8 cellular contexts compared by ENCODE assay signal in the genomic region with DNA sequence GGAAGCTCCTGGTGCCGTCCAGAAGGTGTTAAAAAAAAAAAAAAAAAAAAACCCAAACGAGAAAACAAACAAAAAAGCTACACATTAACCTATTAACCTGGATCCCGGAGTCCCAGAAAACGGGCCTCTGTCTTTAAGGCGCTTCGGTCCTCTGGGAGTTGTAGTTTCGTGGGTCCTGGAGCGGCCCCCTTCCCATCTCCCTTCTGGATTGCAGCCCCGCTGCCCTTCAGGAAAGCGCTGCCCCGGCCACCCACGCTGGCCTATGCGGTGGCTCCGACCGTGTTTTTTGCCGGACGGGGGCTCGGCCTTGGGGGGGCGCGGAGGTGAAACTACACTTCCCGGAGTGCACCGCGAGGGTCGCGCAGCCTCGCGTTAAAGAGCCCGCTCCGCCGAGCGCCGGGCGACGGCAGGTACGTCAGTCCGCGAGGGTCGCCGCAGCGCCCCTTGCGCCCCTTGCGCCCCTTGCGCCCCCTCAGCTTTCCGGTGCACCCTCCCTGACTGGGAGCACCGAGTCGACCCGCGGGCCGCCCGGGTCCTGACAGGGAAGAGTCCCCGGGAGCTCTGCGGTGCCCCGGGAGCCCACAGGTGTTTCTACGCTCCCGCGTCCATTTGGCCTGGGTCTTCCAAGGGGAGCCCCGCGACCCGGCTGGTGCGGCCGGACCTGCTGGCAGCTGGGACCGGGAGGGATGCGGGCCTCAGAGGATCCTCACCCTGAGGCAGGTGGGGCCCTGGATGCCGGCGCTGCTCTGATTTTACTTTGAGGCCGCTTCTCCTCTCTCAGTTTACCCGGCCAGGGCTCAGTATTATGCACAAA. TPM values are rescaled to one million over a fixed set of nuclear protein-coding genes. Genes with fewer than 3 reads are reported as not detected.
A peak's percentile ranks its signal among the peaks of the same experiment; 100 is the strongest.
DNase-seq lines count a peak whose midpoint lies in the region; ATAC-seq and TF ChIP-seq lines count a peak whose summit lies in the region.

TSS of gene FCSK (plus strand) at position 375 of the 814 bp plus-strand sequence. CDS start 8,596 bp downstream, outside the sequence.

- no peaks in the 10 kb centered on the region for H3K9me3 ChIP-seq in lung (ENCODE audit: control insufficient read depth in 2 of 2, insufficient read depth in 1 of 2, low read length in 1 of 2)

- H3K27me3 ChIP-seq in lung (ENCODE audit: control insufficient read depth, insufficient read depth) = no peaks in the 10 kb centered on the region

- H3K27ac ChIP-seq in lung (ENCODE audit: low read depth in 1 of 2, low read length in 1 of 2) = peak within 1 kb of the TSS; percentile 91 to 97

- 0% methylated on average over 48 to 67 of the region's 67 CpGs for WGBS in lung, 2 donors

- peaks cover 3 to 5% of the 10 kb centered on the region in 2 donors for H3K4me1 ChIP-seq in lung (ENCODE audit: control insufficient read depth in 2 of 2, insufficient read depth in 2 of 2, low read length in 2 of 2)

- H3K4me3 ChIP-seq in lung = peak within 1 kb of the TSS; percentile 90

- peak; percentile 44 for ATAC-seq in GM18508 (IDR thresholded peaks at IDR 0.05; ENCODE audit: insufficient read depth, unreplicated experiment)
- peak; percentile 73 for ATAC-seq in HG03025 (IDR thresholded peaks at IDR 0.05; ENCODE audit: low FRiP score, unreplicated experiment)
- peak; percentile 91 for ATAC-seq in lung (ENCODE audit: insufficient read depth, low FRiP score)

- DNase-seq in A172 (ENCODE audit: low spot score) (peak; percentile 54), NCI-H345 treated with DMSO at 0.1 percent for 48 hours (lab: John Stamatoyannopoulos, UW; ENCODE audit: unreplicated experiment) (peak; percentile 29), ecto neural progenitor cell (ENCODE audit: low spot score) (peak; percentile 92), lung (ENCODE audit: low spot score) (peak; percentile 62)
- DNase-seq in activated CD4-positive, alpha-beta T cell treated with anti-CD3 and anti-CD28 coated beads, Interleukin-2, amount 50 U/mL, for 48 hours = peak; percentile 64 to 69
- DNase-seq in stimulated activated CD4-positive, alpha-beta T cell treated with anti-CD3 and anti-CD28 coated beads, TNF-alpha, amount 100 ng/mL, for 4 hours (ENCODE audit: low read depth in 3 of 3) = peak; percentile 42 to 62 (median 50)

- no peak for TF ChIP-seq CTCF in lung (IDR thresholded peaks at IDR 0.05; ENCODE audit: control extremely low read depth, extremely low read depth)

- no peaks in the 10 kb centered on the region for H3K36me3 ChIP-seq in lung (ENCODE audit: control insufficient read depth in 2 of 2, insufficient read depth in 2 of 2, low read length in 2 of 2)

RNA-seq across cellular contexts. Expression of gene FCSK, which starts in this region (rescaled TPM):
- 9.4 and 13.8 TPM in 2 replicates for total RNA-seq in A172 (2014; rRNA removed; shearing (Covaris generic))
- total RNA-seq in lung = 10 to 100 TPM; 13.7 to 24.1 TPM
- 10 to 100 TPM; 12.0 to 14.7 TPM for polyA plus RNA-seq in lung

Comparison
In these comparisons a context has a peak if more than half of its experiments do, and no peak if none do; other contexts are left out.
1. Peak in every context shown above with its lines: DNase-seq, ATAC-seq, H3K4me3 ChIP-seq and H3K27ac ChIP-seq.
2. DNase-seq: peak in every context shown above with its lines; median percentile 92 in ecto neural progenitor cell; 66 in activated CD4-positive, alpha-beta T cell treated with anti-CD3 and anti-CD28 coated beads, Interleukin-2, amount 50 U/mL, for 48 hours; 62 in lung; 54 in A172; 50 in stimulated activated CD4-positive, alpha-beta T cell treated with anti-CD3 and anti-CD28 coated beads, TNF-alpha, amount 100 ng/mL, for 4 hours; 29 in NCI-H345 treated with DMSO at 0.1 percent for 48 hours.